Comparison of ENCODE assay signal across 8 cellular contexts in the genomic region with DNA sequence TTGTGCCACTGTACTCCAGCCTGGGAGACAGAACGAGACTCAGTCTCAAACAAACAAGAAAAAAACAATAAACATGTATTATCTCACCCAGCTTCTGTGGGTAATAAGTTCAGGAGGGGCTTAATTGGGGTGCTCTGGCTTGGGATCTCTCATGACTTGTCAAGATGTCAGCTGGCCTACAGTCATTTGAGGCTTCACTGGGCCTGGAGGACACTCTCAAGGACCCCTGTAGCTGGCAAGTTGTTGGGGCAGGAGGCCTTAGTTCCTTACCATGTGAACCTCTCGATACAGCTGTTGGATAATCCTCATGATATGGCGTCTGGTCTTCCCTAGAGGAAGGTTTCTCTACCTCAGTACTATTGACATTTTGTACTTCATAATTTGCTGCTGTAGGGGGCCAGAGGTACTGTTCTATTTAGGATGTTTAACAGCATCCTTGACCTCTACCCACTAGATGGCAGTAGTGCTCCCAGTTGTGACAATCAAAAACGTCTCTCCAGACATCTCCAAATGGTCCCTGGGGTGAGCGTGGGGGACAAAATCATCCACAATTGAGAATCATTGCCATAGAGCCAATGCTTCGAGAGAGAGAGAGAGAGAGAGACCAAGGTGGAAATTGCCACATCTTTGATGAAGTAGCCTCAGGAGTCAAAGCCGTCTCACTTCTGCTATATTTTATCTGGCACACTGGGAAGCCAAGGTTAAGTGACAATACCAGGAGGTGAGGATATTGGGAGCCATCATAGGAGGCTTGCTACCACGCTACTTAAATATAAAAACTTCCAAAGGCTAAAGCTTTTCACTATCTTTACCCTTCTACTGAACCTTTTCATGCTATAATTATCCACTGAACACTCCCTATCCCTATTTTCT. TPM values are rescaled to one million over a fixed set of nuclear protein-coding genes. Genes with fewer than 3 reads are reported as not detected.
A peak's percentile ranks its signal among the peaks of the same experiment; 100 is the strongest.
DNase-seq lines count a peak whose midpoint lies in the region; ATAC-seq and TF ChIP-seq lines count a peak whose summit lies in the region.

No MANE protein-coding gene starts in this region.

- H3K4me1 ChIP-seq in colonic mucosa, result no peaks in the 10 kb centered on the region
- peaks cover 4% of the 10 kb centered on the region for H3K4me1 ChIP-seq in lower lobe of right lung

- DNase-seq in GM13976 (ENCODE audit: low spot score) (peak; percentile 56), NCI-H524 treated with DMSO at 0.1 percent for 48 hours (lab: John Stamatoyannopoulos, UW) (peak; percentile 69), colonic mucosa (peak; percentile 68), lower lobe of right lung (no peak)
- peak; percentile 25 to 63 for DNase-seq in activated CD4-positive, alpha-beta T cell treated with anti-CD3 and anti-CD28 coated beads for 24 hours (ENCODE audit: low read depth in 2 of 2)
- peak; percentile 20 to 39 for DNase-seq in stimulated activated CD8-positive, alpha-beta memory T cell treated with anti-CD3 and anti-CD28 coated beads, Interleukin-4, amount 100 ng/mL, for 1 hour (ENCODE audit: low read depth in 2 of 2, low spot score in 1 of 2)

- H3K36me3 ChIP-seq in colonic mucosa, result no peaks in the 10 kb centered on the region
- no peaks in the 10 kb centered on the region for H3K36me3 ChIP-seq in lower lobe of right lung

- in situ Hi-C loops in GM13976 (cut with MboI; ENCODE audit: low sequenced_read_pairs, unreplicated experiment), result no loop called here

- peak; percentile 73 for ATAC-seq in HG03354 (IDR thresholded peaks at IDR 0.05; ENCODE audit: poor library complexity, severe bottlenecking, unreplicated experiment)
- peak; percentile 81 to 88 for ATAC-seq in lower lobe of right lung
- ATAC-seq in HG02798 (IDR thresholded peaks at IDR 0.05; ENCODE audit: poor library complexity, unreplicated experiment), result no peak

- H3K27me3 ChIP-seq in colonic mucosa (no peaks in the 10 kb centered on the region), lower lobe of right lung (ENCODE audit: low read depth) (no peaks in the 10 kb centered on the region)

- H3K4me3 ChIP-seq in colonic mucosa (no peak overlapping the region), lower lobe of right lung (no peak overlapping the region)

- H3K27ac ChIP-seq in colonic mucosa (no peak overlapping the region), lower lobe of right lung (no peak overlapping the region)

- peak; percentile 55 for TF ChIP-seq CTCF in GM13976 (IDR thresholded peaks at IDR 0.05; ENCODE audit: borderline replicate concordance, control extremely low read depth, extremely low read depth, insufficient read depth, missing control alignments)
- TF ChIP-seq CTCF in colonic mucosa (IDR thresholded peaks at IDR 0.05), result peak; percentile 64
- TF ChIP-seq CTCF in lower lobe of right lung (IDR thresholded peaks at IDR 0.05), result peak; percentile 77

- H3K9me3 ChIP-seq in colonic mucosa, result no peaks in the 10 kb centered on the region
- no peaks in the 10 kb centered on the region for H3K9me3 ChIP-seq in lower lobe of right lung

- intact Hi-C loops in colonic mucosa (cut with DNase I), result no loop called here
- intact Hi-C loops in lower lobe of right lung (cut with DNase I), result no loop called here

- no peak overlapping the region for H3K9ac ChIP-seq in colonic mucosa (ENCODE audit: low read depth in 2 of 2, low read length in 2 of 2)

RNA-seq across cellular contexts. Expression of a gene that starts 23.9 kb away (rescaled TPM):
- total RNA-seq in colonic mucosa, result 10 to 100 TPM; 62.6 to 78.2 TPM
- total RNA-seq in lower lobe of right lung, result 93.0 TPM

RNA-seq across cellular contexts. Expression of a gene that starts 30.1 kb away (rescaled TPM):
- total RNA-seq in colonic mucosa (10 to 100 TPM; 21.8 to 31.4 TPM), lower lobe of right lung (39.8 TPM)
